Comparison of ENCODE assay signal across 23 cellular contexts in the genomic region with DNA sequence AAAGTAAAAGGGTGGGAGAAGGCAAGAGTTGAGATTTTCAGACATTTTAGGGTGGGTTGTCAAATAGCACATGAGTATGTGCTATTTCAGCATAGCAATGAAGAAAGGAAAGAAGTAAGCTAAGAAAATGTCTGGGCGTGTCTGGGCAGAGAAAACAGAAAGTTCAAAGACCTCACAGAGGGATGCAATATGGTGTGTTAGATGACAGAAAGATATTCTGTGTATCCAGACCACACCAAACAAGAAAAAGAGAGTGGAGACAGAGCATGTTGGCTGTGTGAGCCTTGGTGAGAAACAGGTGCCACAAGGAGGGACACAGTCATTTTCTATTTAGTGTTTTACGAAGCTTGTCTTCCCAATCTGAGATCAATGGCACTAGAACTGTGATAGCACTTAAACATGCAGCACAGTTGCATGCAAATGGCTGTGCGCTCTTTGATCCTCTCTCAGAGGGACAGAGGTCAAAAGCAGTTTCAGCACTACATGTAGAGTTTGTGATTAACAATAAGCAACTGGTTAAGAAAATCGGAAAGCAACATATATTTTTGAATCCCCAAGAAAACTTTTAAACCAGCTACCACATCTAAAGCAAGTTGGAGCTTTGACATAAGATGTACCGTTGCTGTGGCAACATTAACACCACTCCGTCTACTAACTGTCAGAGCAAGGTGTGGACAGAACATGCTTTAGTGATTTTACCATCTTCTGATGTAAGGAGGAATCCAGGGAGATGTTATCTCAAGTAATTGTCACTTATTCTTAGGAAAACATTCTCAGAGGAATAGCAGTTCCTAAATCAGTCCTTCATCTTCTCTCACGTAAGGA.
"Had no signal": no experiment of that assay in that cellular context is flagged by ENCODE, and none has a peak within 500 bp of the region (broad histone marks: within the 10 kb centered on the region; RNA-seq: fewer than 3 reads in every experiment).

No MANE protein-coding gene starts in this region.

- H3K36me3 Mint-ChIP-seq: mesothelial cell of epicardium had no signal

- H3K4me3 Mint-ChIP-seq: activated CD4-positive, alpha-beta T cell treated with anti-CD3 and anti-CD28 coated beads, Interleukin-2, amount 10 ng/mL, durations not matched to agents 24 days and 14 days; activated naive CD4-positive, alpha-beta T cell treated with anti-CD3 and anti-CD28 coated beads for 36 hours; activated naive CD8-positive, alpha-beta T cell treated with anti-CD3 and anti-CD28 coated beads, Interleukin-2, amount 50 U/mL, for 24 hours; activated T-cell treated with anti-CD3 and anti-CD28 coated beads, Interleukin-2, amount 50 U/mL, for 24 hours; mesothelial cell of epicardium; nephron; T-helper 1 cell treated with Interleukin-12 subunit alpha and Interleukin-12 subunit beta and Interleukin-4 antibody, amounts not matched to agents 30 μg/mL and 1 μg/mL, for 36 hours had no signal

- H3K9me3 ChIP-seq: pancreas, psoas muscle, right atrium auricular region, stomach, uterus had no signal

- DNase-seq: activated CD4-positive, alpha-beta T cell treated with anti-CD3 and anti-CD28 coated beads, Interleukin-2, amount 10 ng/mL, durations not matched to agents 24 days and 14 days; activated CD4-positive, CD25-positive, alpha-beta regulatory T cell; activated CD8-positive, alpha-beta memory T cell treated with anti-CD3 and anti-CD28 coated beads for 24 hours; activated CD8-positive, alpha-beta memory T cell treated with anti-CD3 and anti-CD28 coated beads, Interleukin-2, amount 50 U/mL, for 4 hours; activated effector memory CD4-positive, alpha-beta T cell treated with Interleukin-2 at 50 U/mL for 16 hours; activated naive CD4-positive, alpha-beta T cell treated with anti-CD3 and anti-CD28 coated beads for 36 hours; activated naive CD8-positive, alpha-beta T cell treated with anti-CD3 and anti-CD28 coated beads, Interleukin-2, amount 50 U/mL, for 24 hours; activated T-cell treated with anti-CD3 and anti-CD28 coated beads, Interleukin-2, amount 50 U/mL, for 24 hours; cortex of kidney; effector CD4-positive, alpha-beta T cell; left ventricle myocardium superior; mammary epithelial cell; pancreas; psoas muscle; stimulated activated CD4-positive, alpha-beta T cell treated with anti-CD3 and anti-CD28 coated beads, Interleukin-12 subunit alpha, Interleukin-12 subunit beta, amount 100 ng/mL, for 4 hours; stimulated activated CD4-positive, alpha-beta T cell treated with anti-CD3 and anti-CD28 coated beads, Interleukin-4, amount 100 ng/mL, for 4 hours; stomach; trophoblast cell; uterus had no signal

- H3K4me3 ChIP-seq: pancreas, psoas muscle, right atrium auricular region, stomach, uterus had no signal

- ATAC-seq: activated naive CD8-positive, alpha-beta T cell treated with anti-CD3 and anti-CD28 coated beads, Interleukin-2, amount 50 U/mL, for 24 hours; left ventricle myocardium superior; pancreas; psoas muscle had no signal

- H3K4me1 ChIP-seq: pancreas, psoas muscle, right atrium auricular region, stomach had no signal

- H3K27ac Mint-ChIP-seq: activated CD4-positive, alpha-beta T cell treated with anti-CD3 and anti-CD28 coated beads, Interleukin-2, amount 10 ng/mL, durations not matched to agents 24 days and 14 days; activated naive CD4-positive, alpha-beta T cell treated with anti-CD3 and anti-CD28 coated beads for 36 hours; activated naive CD8-positive, alpha-beta T cell treated with anti-CD3 and anti-CD28 coated beads, Interleukin-2, amount 50 U/mL, for 24 hours; activated T-cell treated with anti-CD3 and anti-CD28 coated beads, Interleukin-2, amount 50 U/mL, for 24 hours; mesothelial cell of epicardium; nephron; T-helper 1 cell treated with Interleukin-12 subunit alpha and Interleukin-12 subunit beta and Interleukin-4 antibody, amounts not matched to agents 30 μg/mL and 1 μg/mL, for 36 hours had no signal

- H3K9me3 Mint-ChIP-seq: activated CD4-positive, alpha-beta T cell treated with anti-CD3 and anti-CD28 coated beads, Interleukin-2, amount 10 ng/mL, durations not matched to agents 24 days and 14 days; activated naive CD4-positive, alpha-beta T cell treated with anti-CD3 and anti-CD28 coated beads for 36 hours; activated naive CD8-positive, alpha-beta T cell treated with anti-CD3 and anti-CD28 coated beads, Interleukin-2, amount 50 U/mL, for 24 hours; activated T-cell treated with anti-CD3 and anti-CD28 coated beads, Interleukin-2, amount 50 U/mL, for 24 hours; nephron; T-helper 1 cell treated with Interleukin-12 subunit alpha and Interleukin-12 subunit beta and Interleukin-4 antibody, amounts not matched to agents 30 μg/mL and 1 μg/mL, for 36 hours had no signal

- H3K27me3 Mint-ChIP-seq: activated CD4-positive, alpha-beta T cell treated with anti-CD3 and anti-CD28 coated beads, Interleukin-2, amount 10 ng/mL, durations not matched to agents 24 days and 14 days; activated naive CD8-positive, alpha-beta T cell treated with anti-CD3 and anti-CD28 coated beads, Interleukin-2, amount 50 U/mL, for 24 hours; activated T-cell treated with anti-CD3 and anti-CD28 coated beads, Interleukin-2, amount 50 U/mL, for 24 hours had no signal

- H3K27me3 ChIP-seq: pancreas, right atrium auricular region, stomach, uterus had no signal

- H3K36me3 ChIP-seq: pancreas, right atrium auricular region, stomach, uterus had no signal

- H3K27ac ChIP-seq: pancreas, psoas muscle, right atrium auricular region, stomach, uterus had no signal
